Comparison of ENCODE assay signal across 1 cellular context in genomic region chr17:17056167-17056562, GRCh38.
TF ChIP-seq lines count a peak whose summit lies in the region.

No MANE protein-coding gene starts in this region.

TF ChIP-seq in GM23338, 12 proteins besides CTCF, POLR2A, EP300 and RAD21 (continued from another document):
- no peak for TF ChIP-seq CREB1 (CRISPR knock-in tag; IDR thresholded peaks at IDR 0.05; ENCODE audit: low read depth)
